ENCODE assay signal across 23 cellular contexts in genomic region chr3:18634451-18634850, GRCh38.
"Had no signal": no experiment of that assay in that cellular context is flagged by ENCODE, and none has a peak within 500 bp of the region (broad histone marks: within the 10 kb centered on the region; RNA-seq: fewer than 3 reads in every experiment).

No MANE protein-coding gene starts in this region.

- H3K27me3 ChIP-seq: esophagus squamous epithelium, neutrophil, pancreas, right lobe of liver, stomach, tibial artery, upper lobe of left lung, vagina had no signal

- H3K4me1 ChIP-seq: pancreas, right lobe of liver, tibial artery, upper lobe of left lung, vagina had no signal

- H3K4me3 ChIP-seq: esophagus squamous epithelium, mucosa of descending colon, pancreas, right lobe of liver, stomach, tibial artery, upper lobe of left lung, vagina had no signal

- DNase-seq: cortex of kidney; effector memory CD8-positive, alpha-beta T cell; erythroblast; esophagus squamous epithelium; mesenchymal stem cell; mucosa of descending colon; naive B cell; pancreas; right lobe of liver; small intestine; stimulated activated CD4-positive, alpha-beta T cell treated with anti-CD3 and anti-CD28 coated beads, Interleukin-15, amount 100 ng/mL, for 24 hours; stimulated activated CD4-positive, alpha-beta T cell treated with anti-CD3 and anti-CD28 coated beads, Interleukin-2, amount 100 ng/mL, for 48 hours; stimulated activated naive CD4-positive, alpha-beta T cell treated with Interleukin-2 at 50 U/mL for 16 hours; stomach; tibial artery had no signal

- H3K27ac ChIP-seq: esophagus squamous epithelium, neutrophil, pancreas, right lobe of liver, stomach, tibial artery, upper lobe of left lung, vagina had no signal

- H3K36me3 ChIP-seq: esophagus squamous epithelium, neutrophil, pancreas, right lobe of liver, stomach, tibial artery, upper lobe of left lung, vagina had no signal

- H3K9me3 ChIP-seq: esophagus squamous epithelium, mucosa of descending colon, neutrophil, pancreas, right lobe of liver, stomach, tibial artery, upper lobe of left lung, vagina had no signal

- FAIRE-seq: endometrium, frontal cortex, keratinocyte, pancreas, small intestine had no signal

- ATAC-seq: effector memory CD8-positive, alpha-beta T cell; left lobe of liver; natural killer cell treated with Interleukin-12 subunit alpha and Interleukin-12 subunit beta and Interleukin-15 and Interleukin-18, amount 100 ng/mL, for 72 hours had no signal
